In genomic region chr2:136736236-136736635, GRCh38 we compare ENCODE assay signal across 2 cellular contexts.
TF ChIP-seq lines count a peak whose summit lies in the region.

No MANE protein-coding gene starts in this region.

TF ChIP-seq in A549, 52 proteins besides CTCF, POLR2A, EP300 and RAD21:
- TF ChIP-seq FOSL2 (IDR thresholded peaks at IDR 0.05): no peak
- TF ChIP-seq FOSL2 (CRISPR knock-in tag; IDR thresholded peaks at IDR 0.05): no peak
- peak; percentile 68 for TF ChIP-seq MAFK (IDR thresholded peaks at IDR 0.05; ENCODE audit: partially characterized antibody)
TF ChIP-seq in A549: peak in this region for 1.

TF ChIP-seq in K562, 482 proteins besides CTCF, POLR2A, EP300 and RAD21:
- TF ChIP-seq MAFK (IDR thresholded peaks at IDR 0.05; ENCODE audit: low read length): 0 out of 2 replicates have a peak, but pooled peaks have one; percentile 4
- TF ChIP-seq FOXJ2 (tag; IDR thresholded peaks at IDR 0.05): no peak
- no peak for TF ChIP-seq SIN3A (IDR thresholded peaks at IDR 0.05; ENCODE audit: borderline replicate concordance in 2 of 2, control insufficient read depth in 1 of 2, low read depth in 2 of 2, low read length in 2 of 2)
- TF ChIP-seq ZFX (CRISPR knock-in tag; IDR thresholded peaks at IDR 0.05): no peak
